Comparison of ENCODE assay signal across 1 cellular context in the genomic region with DNA sequence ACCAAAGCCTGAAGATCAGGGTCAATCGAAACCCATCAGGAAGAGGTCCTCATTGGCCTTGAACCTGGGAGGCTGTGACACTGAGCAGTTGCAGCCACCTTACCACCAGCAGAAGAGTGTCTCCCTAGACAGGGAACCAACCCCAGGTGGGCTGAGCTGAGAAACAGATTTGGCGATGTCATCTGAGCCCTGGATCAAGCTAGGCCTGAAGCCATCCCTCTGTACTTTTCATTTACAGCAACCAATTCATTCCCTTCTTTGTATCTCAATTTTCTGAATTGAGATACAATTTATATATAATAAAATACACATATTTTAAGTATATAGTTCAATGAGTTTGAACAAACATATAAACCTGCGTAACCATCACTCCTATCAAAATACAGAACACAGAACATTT.
TF ChIP-seq lines count a peak whose summit lies in the region.

No MANE protein-coding gene starts in this region.

TF ChIP-seq in HepG2, 621 proteins besides CTCF, POLR2A, EP300 and RAD21:
- TF ChIP-seq SPEN (CRISPR knock-in tag; IDR thresholded peaks at IDR 0.05; ENCODE audit: low read depth) (0 out of 2 replicates have a peak, but pooled peaks have one; percentile 0), ZNF329 (CRISPR knock-in tag; IDR thresholded peaks at IDR 0.05; ENCODE audit: low read depth) (peak; percentile 99), ZNF720 (CRISPR knock-in tag; IDR thresholded peaks at IDR 0.05) (no peak), POLR2G (IDR thresholded peaks at IDR 0.05; ENCODE audit: low read depth, low read length) (0 out of 2 replicates have a peak, but pooled peaks have one; percentile 22)
